In genomic region chr2:28893488-28893887, GRCh38 we compare ENCODE assay signal across 24 cellular contexts. TPM values are rescaled to one million over a fixed set of nuclear protein-coding genes. Genes with fewer than 3 reads are reported as not detected.
DNase-seq lines count a peak whose midpoint lies in the region; ATAC-seq, FAIRE-seq and TF ChIP-seq lines count a peak whose summit lies in the region.
"Had no signal": no experiment of that assay in that cellular context is flagged by ENCODE, and none has a peak within 500 bp of the region (broad histone marks: within the 10 kb centered on the region; RNA-seq: fewer than 3 reads in every experiment).

No MANE protein-coding gene starts in this region.

- H3K4me1 ChIP-seq in right cardiac atrium (ENCODE audit: control insufficient read depth, insufficient read depth, low read length) = no peaks in the 10 kb centered on the region
- peaks cover 17% of the 10 kb centered on the region for H3K4me1 ChIP-seq in testis
- H3K4me1 ChIP-seq in small intestine (ENCODE audit: control insufficient read depth in 2 of 2, insufficient read depth in 1 of 2, low read depth in 1 of 2, low read length in 1 of 2) = peaks cover 0 to 13% of the 10 kb centered on the region in 2 donors

- TF ChIP-seq CTCF in chondrocyte (IDR thresholded peaks at IDR 0.05) (no peak), testis (IDR thresholded peaks at IDR 0.05) (no peak)

- H3K9me3 ChIP-seq in right cardiac atrium (ENCODE audit: control insufficient read depth, low read length) (no peaks in the 10 kb centered on the region), testis (no peaks in the 10 kb centered on the region), small intestine (ENCODE audit: control insufficient read depth, low read depth) (no peaks in the 10 kb centered on the region)
- H3K9me3 ChIP-seq: ascending aorta, left lung, SK-N-SH, thyroid gland had no signal

- TF ChIP-seq POLR2A in testis (IDR thresholded peaks at IDR 0.05) = no peak

- H3K4me1 Mint-ChIP-seq in IgD-negative memory B cell = peaks cover 26 to 31% (median 27%) of the 10 kb centered on the region in 3 donors
- peaks cover 31% of the 10 kb centered on the region for H3K4me1 Mint-ChIP-seq in chondrocyte (ENCODE audit: low read depth)

- intact Hi-C loops in right cardiac atrium (cut with DNase I) = no loop called here
- intact Hi-C loops in cardiac septum (cut with DNase I) = loop anchor here (10.0 kb wide), 3 partner anchors 139 to 329 kb away; partner anchors contain the start of gene PPP1CB
- intact Hi-C loops in testis (cut with DNase I; ENCODE audit: low total_unique reads) = no loop called here

- H3K27ac Mint-ChIP-seq in IgD-negative memory B cell (peak overlapping the region in 2 of 3 donors; percentile 43 to 75), chondrocyte (ENCODE audit: unreplicated experiment) (no peak overlapping the region)
- H3K27ac Mint-ChIP-seq: nephron progenitor cell had no signal

- no peak overlapping the region for H3K27ac ChIP-seq in right cardiac atrium (ENCODE audit: low read length)
- no peak overlapping the region for H3K27ac ChIP-seq in testis
- H3K27ac ChIP-seq in small intestine (ENCODE audit: low read depth in 1 of 2, low read length in 1 of 2) = no peak overlapping the region

- H3K27me3 ChIP-seq in right cardiac atrium (ENCODE audit: control insufficient read depth, insufficient read depth) (no peaks in the 10 kb centered on the region), testis (no peaks in the 10 kb centered on the region), small intestine (ENCODE audit: control insufficient read depth in 2 of 2, insufficient read depth in 2 of 2, low read length in 2 of 2) (no peaks in the 10 kb centered on the region)
- H3K27me3 ChIP-seq: ascending aorta, hepatocyte, left lung, thyroid gland had no signal

- 94% methylated on average over 21 of the region's 21 CpGs for WGBS in right cardiac atrium
- WGBS in testis, 2 donors = 47 to 62% methylated on average over 21 of the region's 21 CpGs
- 95 to 96% (median 95%) methylated on average over 21 of the region's 21 CpGs for WGBS in small intestine, 3 donors

- H3K27me3 Mint-ChIP-seq in IgD-negative memory B cell (no peaks in the 10 kb centered on the region), chondrocyte (ENCODE audit: low read depth) (no peaks in the 10 kb centered on the region)
- H3K27me3 Mint-ChIP-seq: central memory CD8-positive, alpha-beta T cell; stimulated activated memory B cell treated with anti-CD40 and anti-IgM and Interleukin-4, amounts not matched to agents 10 μg/mL and 1 μg/mL and 100 μg/mL, for 72 hours had no signal

- H3K9me3 Mint-ChIP-seq in IgD-negative memory B cell (peaks cover 0 to 2% (median 0%) of the 10 kb centered on the region in 3 donors), chondrocyte (ENCODE audit: low read depth) (no peaks in the 10 kb centered on the region)
- H3K9me3 Mint-ChIP-seq: activated CD8-positive, alpha-beta T cell treated with anti-CD3 and anti-CD28 coated beads for 36 hours; central memory CD8-positive, alpha-beta T cell; stimulated activated memory B cell treated with anti-CD40 and anti-IgM and Interleukin-4, amounts not matched to agents 10 μg/mL and 1 μg/mL and 100 μg/mL, for 72 hours had no signal

- H3K4me3 Mint-ChIP-seq in IgD-negative memory B cell (peak overlapping the region in 2 of 4 donors; percentile 53 to 60), chondrocyte (ENCODE audit: unreplicated experiment) (peak overlapping the region; percentile 26)

- ATAC-seq in right cardiac atrium = no peak

- DNase-seq in right cardiac atrium (peak; percentile 25 to 69 (median 55)), cardiac septum (ENCODE audit: low spot score) (no peak), chondrocyte (ENCODE audit: low spot score) (no peak), testis (peak; percentile 33), foreskin melanocyte (no peak), NCI-H524 treated with DMSO at 0.1 percent for 48 hours (lab: John Stamatoyannopoulos, UW) (no peak), small intestine (no peak)
- DNase-seq: activated CD8-positive, alpha-beta T cell treated with anti-CD3 and anti-CD28 coated beads for 36 hours; activated naive CD4-positive, alpha-beta T cell; activated T-cell treated with anti-CD3 and anti-CD28 coated beads, Interleukin-2, amount 50 U/mL, for 1 hour; midbrain; NCI-H1417 treated with DMSO at 0.1 percent for 48 hours; NCI-H524; nephron progenitor cell; SK-N-SH; T-helper 9 cell had no signal

- no peak overlapping the region for H3K4me3 ChIP-seq in right cardiac atrium (ENCODE audit: low read length)
- H3K4me3 ChIP-seq in testis = peak overlapping the region; percentile 91 to 93
- no peak overlapping the region for H3K4me3 ChIP-seq in small intestine (ENCODE audit: low read depth in 1 of 2, low read length in 2 of 2)

- H3K36me3 ChIP-seq in testis (ENCODE audit: low read depth, missing control alignments) = no peaks in the 10 kb centered on the region
- H3K36me3 ChIP-seq in small intestine (ENCODE audit: control insufficient read depth in 2 of 2, insufficient read depth in 2 of 2, low read length in 2 of 2) = no peaks in the 10 kb centered on the region
- H3K36me3 ChIP-seq: ascending aorta, left lung, thyroid gland had no signal

- FAIRE-seq in small intestine (lab: Jason Lieb, UNC) = no peak
- FAIRE-seq: HepG2 had no signal

- H3K36me3 Mint-ChIP-seq in IgD-negative memory B cell (no peaks in the 10 kb centered on the region), chondrocyte (ENCODE audit: low read depth) (no peaks in the 10 kb centered on the region)

RNA-seq across cellular contexts. Expression of gene WDR43, which starts 1.0 kb away (rescaled TPM):
- 10 to 100 TPM; 17.5 to 34.9 (median 20.6) TPM for total RNA-seq in right cardiac atrium
- polyA plus RNA-seq in right cardiac atrium = 5.4 TPM
- 25.9 TPM for total RNA-seq in cardiac septum
- 38.0 TPM for polyA plus RNA-seq in IgD-negative memory B cell
- total RNA-seq in chondrocyte = 37.6 to 44.0 TPM (median 39.3 TPM) in 3 replicates
- 10 to 100 TPM; 52.0 to 58.2 TPM for total RNA-seq in testis
- 52.7 TPM for polyA plus RNA-seq in testis (ENCODE audit: insufficient read depth, low read depth, low replicate concordance)
- polyA plus RNA-seq in small intestine = 10 to 100 TPM; 10.5 to 18.5 (median 11.6) TPM

RNA-seq across cellular contexts. Expression of gene TRMT61B, which starts 23.4 kb away (rescaled TPM):
- total RNA-seq in right cardiac atrium (10 to 100 TPM; 13.9 to 24.3 (median 17.2) TPM), cardiac septum (18.2 TPM), chondrocyte (8.8 to 12.5 TPM (median 10.1 TPM) in 3 replicates), testis (10 to 100 TPM; 11.1 to 13.4 TPM)
- polyA plus RNA-seq in right cardiac atrium (32.7 TPM), IgD-negative memory B cell (20.0 TPM), testis (ENCODE audit: insufficient read depth, low read depth, low replicate concordance) (14.6 TPM), small intestine (10 to 100 TPM; 21.7 to 58.8 (median 31.1) TPM)
- total RNA-seq: ascending aorta had no signal

Comparison
In these comparisons a context has a peak if more than half of its experiments do, and no peak if none do; other contexts are left out.
1. DNase-seq: peak in right cardiac atrium (3 of 3) and testis (single experiment); none in cardiac septum (single experiment), chondrocyte (single experiment), foreskin melanocyte (single experiment), NCI-H524 treated with DMSO at 0.1 percent for 48 hours (single experiment) and small intestine (single experiment).
2. H3K4me3 ChIP-seq: peak in testis (2 of 2); none in right cardiac atrium (single experiment) and small intestine (0 of 2).